In genomic region chr21:34024382-34024693, GRCh38 we compare ENCODE assay signal across 30 cellular contexts.
"Had no signal": no experiment of that assay in that cellular context is flagged by ENCODE, and none has a peak within 500 bp of the region (broad histone marks: within the 10 kb centered on the region; RNA-seq: fewer than 3 reads in every experiment).

No MANE protein-coding gene starts in this region.

- H3K4me1 Mint-ChIP-seq: T-helper 17 cell had no signal

- H3K27me3 ChIP-seq: ascending aorta, breast epithelium, cardiac muscle cell, colonic mucosa had no signal

- H3K4me3 ChIP-seq: ascending aorta, breast epithelium, cardiac muscle cell, colonic mucosa had no signal

- H3K36me3 Mint-ChIP-seq: activated CD4-positive, alpha-beta memory T cell treated with anti-CD3 and anti-CD28 coated beads for 36 hours; brain had no signal

- H3K36me3 ChIP-seq: ascending aorta, breast epithelium, cardiac muscle cell, colonic mucosa, WERI-Rb-1 had no signal

- H3K9me3 Mint-ChIP-seq: activated B cell treated with CpG ODN at 0.5 μM for 24 hours; activated naive CD4-positive, alpha-beta T cell treated with anti-CD3 and anti-CD28 coated beads, Interleukin-2, amount 50 U/mL, for 72 hours had no signal

- H3K4me1 ChIP-seq: breast epithelium had no signal

- H3K27ac ChIP-seq: ascending aorta, breast epithelium, colonic mucosa, WERI-Rb-1 had no signal

- DNase-seq: activated B cell treated with CpG ODN at 0.5 μM for 24 hours; activated CD4-positive, alpha-beta memory T cell treated with anti-CD3 and anti-CD28 coated beads for 36 hours; activated CD4-positive, alpha-beta T cell treated with anti-CD3 and anti-CD28 coated beads for 48 hours; activated CD8-positive, alpha-beta memory T cell treated with anti-CD3 and anti-CD28 coated beads, Interleukin-2, amount 10 ng/mL, durations not matched to agents 7 days and 5 days; activated CD8-positive, alpha-beta memory T cell treated with anti-CD3 and anti-CD28 coated beads, Interleukin-2, amount 50 U/mL, for 4 hours; activated gamma-delta T cell; activated naive CD4-positive, alpha-beta T cell; activated naive CD4-positive, alpha-beta T cell treated with anti-CD3 and anti-CD28 coated beads, Interleukin-2, amount 10 ng/mL, durations not matched to agents 7 days and 5 days; activated naive CD8-positive, alpha-beta T cell treated with anti-CD3 and anti-CD28 coated beads, Interleukin-2, amount 10 ng/mL, durations not matched to agents 7 days and 5 days; activated T-cell treated with anti-CD3 and anti-CD28 coated beads, Interleukin-2, amount 50 U/mL, for 1 hour; activated T-cell treated with anti-CD3 and anti-CD28 coated beads, Interleukin-2, amount 50 U/mL, for 48 hours; central memory CD4-positive, alpha-beta T cell; cerebellar nuclear complex; colonic mucosa; effector CD8-positive, alpha-beta T cell; T-helper 1 cell; T-helper 17 cell; T1000; WERI-Rb-1 had no signal

- H3K4me3 Mint-ChIP-seq: activated B cell treated with CpG ODN at 0.5 μM for 24 hours; activated CD4-positive, alpha-beta memory T cell treated with anti-CD3 and anti-CD28 coated beads for 36 hours; activated CD8-positive, alpha-beta memory T cell treated with anti-CD3 and anti-CD28 coated beads, Interleukin-2, amount 10 ng/mL, durations not matched to agents 7 days and 5 days; activated CD8-positive, alpha-beta T cell treated with anti-CD3 and anti-CD28 coated beads, Interleukin-2, amount 10 ng/mL, durations not matched to agents 7 days and 5 days; activated naive CD4-positive, alpha-beta T cell treated with anti-CD3 and anti-CD28 coated beads, Interleukin-2, amount 10 ng/mL, durations not matched to agents 7 days and 5 days; activated naive CD8-positive, alpha-beta T cell treated with anti-CD3 and anti-CD28 coated beads, Interleukin-2, amount 10 ng/mL, durations not matched to agents 7 days and 5 days; activated T-helper 1 cell treated with anti-CD3 and anti-CD28 coated beads, Interleukin-12 subunit alpha, Interleukin-12 subunit beta, Interleukin-2, Interleukin-4 antibody, amounts not matched to agents 30 ng/mL and 10 ng/mL and 1 ng/mL, durations not matched to agents 14 hours and 24 hours and 36 hours; brain; T-helper 17 cell; T-helper 2 cell treated with Interferon-gamma antibody and Interleukin-4, amounts not matched to agents 5 μg/mL and 100 μg/mL, for 36 hours had no signal

- ATAC-seq: activated CD4-positive, CD25-positive, alpha-beta regulatory T cell treated with anti-CD3 and anti-CD28 coated beads, Interleukin-2, amount 50 U/mL, for 24 hours; activated naive CD4-positive, alpha-beta T cell treated with anti-CD3 and anti-CD28 coated beads, Interleukin-2, amount 50 U/mL, for 72 hours; esophagus mucosa; T-helper 17 cell had no signal

- H3K9me3 ChIP-seq: ascending aorta, colonic mucosa had no signal

- H3K27ac Mint-ChIP-seq: activated B cell treated with CpG ODN at 0.5 μM for 24 hours; activated CD4-positive, alpha-beta memory T cell treated with anti-CD3 and anti-CD28 coated beads for 36 hours; activated CD8-positive, alpha-beta memory T cell treated with anti-CD3 and anti-CD28 coated beads, Interleukin-2, amount 10 ng/mL, durations not matched to agents 7 days and 5 days; activated CD8-positive, alpha-beta T cell treated with anti-CD3 and anti-CD28 coated beads, Interleukin-2, amount 10 ng/mL, durations not matched to agents 7 days and 5 days; activated naive CD4-positive, alpha-beta T cell treated with anti-CD3 and anti-CD28 coated beads, Interleukin-2, amount 10 ng/mL, durations not matched to agents 7 days and 5 days; activated naive CD4-positive, alpha-beta T cell treated with anti-CD3 and anti-CD28 coated beads, Interleukin-2, amount 50 U/mL, for 72 hours; activated naive CD8-positive, alpha-beta T cell treated with anti-CD3 and anti-CD28 coated beads, Interleukin-2, amount 10 ng/mL, durations not matched to agents 7 days and 5 days; activated T-helper 1 cell treated with anti-CD3 and anti-CD28 coated beads, Interleukin-12 subunit alpha, Interleukin-12 subunit beta, Interleukin-2, Interleukin-4 antibody, amounts not matched to agents 30 ng/mL and 10 ng/mL and 1 ng/mL, durations not matched to agents 14 hours and 24 hours and 36 hours; activated T-helper 2 cell treated with anti-CD3 and anti-CD28 coated beads, Interferon-gamma antibody, Interleukin-2, Interleukin-4, amounts not matched to agents 10 μg/mL and 5 μg/mL and 100 μg/mL, durations not matched to agents 14 hours and 24 hours and 36 hours; brain; T-helper 17 cell; T-helper 2 cell treated with Interferon-gamma antibody and Interleukin-4, amounts not matched to agents 5 μg/mL and 100 μg/mL, for 36 hours had no signal

- H3K27me3 Mint-ChIP-seq: activated B cell treated with CpG ODN at 0.5 μM for 24 hours; activated CD4-positive, alpha-beta memory T cell treated with anti-CD3 and anti-CD28 coated beads for 36 hours; activated CD8-positive, alpha-beta memory T cell treated with anti-CD3 and anti-CD28 coated beads, Interleukin-2, amount 10 ng/mL, durations not matched to agents 7 days and 5 days; activated naive CD4-positive, alpha-beta T cell treated with anti-CD3 and anti-CD28 coated beads, Interleukin-2, amount 10 ng/mL, durations not matched to agents 7 days and 5 days; activated naive CD8-positive, alpha-beta T cell treated with anti-CD3 and anti-CD28 coated beads, Interleukin-2, amount 10 ng/mL, durations not matched to agents 7 days and 5 days; brain; T-helper 17 cell had no signal
